Comparison of ENCODE assay signal across 10 cellular contexts in genomic region chr15:47812436-47813109, GRCh38.
A peak's percentile ranks its signal among the peaks of the same experiment; 100 is the strongest.
DNase-seq lines count a peak whose midpoint lies in the region; ATAC-seq and TF ChIP-seq lines count a peak whose summit lies in the region.
"Had no signal": no experiment of that assay in that cellular context is flagged by ENCODE, and none has a peak within 500 bp of the region (broad histone marks: within the 10 kb centered on the region; RNA-seq: fewer than 3 reads in every experiment).

No MANE protein-coding gene starts in this region.

- intact Hi-C loops in lower lobe of right lung (cut with DNase I) (no loop called here), lower leg skin (cut with DNase I; ENCODE audit: low total_unique reads) (no loop called here)

- H3K4me1 ChIP-seq in lower lobe of right lung, result no peaks in the 10 kb centered on the region
- H3K4me1 ChIP-seq: sigmoid colon had no signal

- DNase-seq in MV-4-11 (lab: John Stamatoyannopoulos, UW), result peak; percentile 62
- no peak for DNase-seq in lower lobe of right lung
- no peak for DNase-seq in NCI-H446 treated with DMSO at 0.1 percent for 48 hours (lab: John Stamatoyannopoulos, UW)
- no peak for DNase-seq in lower leg skin (ENCODE audit: low spot score in 2 of 2)
- no peak for DNase-seq in activated CD8-positive, alpha-beta memory T cell treated with anti-CD3 and anti-CD28 coated beads, Interleukin-2, amount 50 U/mL, for 48 hours
- DNase-seq: sigmoid colon had no signal

- ATAC-seq in GM18508 (IDR thresholded peaks at IDR 0.05; ENCODE audit: insufficient read depth, unreplicated experiment) (peak; percentile 59), HG02623 (IDR thresholded peaks at IDR 0.05; ENCODE audit: unreplicated experiment) (peak; percentile 47), lower lobe of right lung (peak; percentile 79 to 88), GM18520 (IDR thresholded peaks at IDR 0.05; ENCODE audit: unreplicated experiment) (no peak)
- ATAC-seq: Right ventricle myocardium inferior had no signal

- H3K4me3 ChIP-seq in lower lobe of right lung, result no peak overlapping the region
- no peak overlapping the region for H3K4me3 ChIP-seq in lower leg skin (ENCODE audit: low read depth, poor library complexity, severe bottlenecking)
- H3K4me3 ChIP-seq: sigmoid colon had no signal

- H3K9me3 ChIP-seq in lower lobe of right lung, result no peaks in the 10 kb centered on the region
- H3K9me3 ChIP-seq: sigmoid colon had no signal

- TF ChIP-seq POLR2A in lower leg skin (IDR thresholded peaks at IDR 0.05), result no peak

- no peaks in the 10 kb centered on the region for H3K27me3 ChIP-seq in lower lobe of right lung (ENCODE audit: low read depth)
- H3K27me3 ChIP-seq: sigmoid colon had no signal

- H3K36me3 ChIP-seq in lower lobe of right lung, result no peaks in the 10 kb centered on the region
- H3K36me3 ChIP-seq: sigmoid colon had no signal

- 61 to 64% methylated on average over 5 of the region's 5 CpGs for WGBS in lower leg skin, 2 donors

- no peak overlapping the region for H3K27ac ChIP-seq in lower lobe of right lung
- H3K27ac ChIP-seq: sigmoid colon had no signal

- TF ChIP-seq CTCF in lower lobe of right lung (IDR thresholded peaks at IDR 0.05), result no peak
- TF ChIP-seq CTCF in lower leg skin (IDR thresholded peaks at IDR 0.05), result no peak
